ENCODE assay signal across 14 cellular contexts in the genomic region with DNA sequence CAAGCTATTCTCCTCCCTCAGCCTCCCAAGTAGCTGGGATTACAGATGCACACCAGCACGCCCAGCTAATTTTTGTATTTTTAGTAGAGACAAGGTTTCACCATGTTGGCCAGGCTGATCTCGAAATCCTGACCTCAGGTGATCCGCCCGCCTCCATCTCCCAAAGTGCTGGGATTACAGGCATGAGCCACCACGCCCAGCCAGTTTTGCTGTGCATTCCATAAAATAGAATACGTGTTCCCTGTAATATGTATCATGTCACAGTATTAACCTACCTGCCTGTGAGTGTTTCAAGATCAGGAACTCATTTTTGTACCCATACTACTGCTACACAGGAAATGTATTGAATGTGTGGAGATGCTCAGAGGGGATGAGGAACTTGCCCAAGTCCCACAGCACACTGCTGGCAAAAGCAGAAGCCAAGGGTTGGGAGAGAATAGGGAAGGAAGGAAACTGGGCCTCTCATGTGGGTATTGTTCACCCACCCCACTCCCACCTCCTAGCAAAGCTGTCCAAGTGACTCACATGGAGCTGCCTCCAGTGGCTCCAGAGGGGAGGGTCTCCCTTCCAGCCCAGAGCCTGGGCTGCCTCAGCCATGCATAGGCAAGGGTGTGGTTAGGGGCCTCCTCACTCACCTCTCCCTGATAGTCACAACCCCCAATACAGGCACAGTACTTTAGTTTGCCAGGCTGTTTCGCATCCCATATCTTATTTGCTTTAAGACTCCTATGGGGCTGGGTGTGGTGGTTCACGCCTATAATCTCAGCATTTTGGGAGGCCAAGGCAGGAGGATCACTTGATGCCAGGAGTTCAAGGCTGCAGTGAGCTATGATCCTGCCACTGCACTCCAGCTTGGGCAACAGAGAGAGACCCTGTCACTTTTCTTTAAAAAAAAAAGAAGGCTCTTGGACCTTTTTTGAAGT. TPM values are rescaled to one million over a fixed set of nuclear protein-coding genes. Genes with fewer than 3 reads are reported as not detected.
DNase-seq lines count a peak whose midpoint lies in the region; ATAC-seq, FAIRE-seq and TF ChIP-seq lines count a peak whose summit lies in the region.
"Had no signal": no experiment of that assay in that cellular context is flagged by ENCODE, and none has a peak within 500 bp of the region (broad histone marks: within the 10 kb centered on the region; RNA-seq: fewer than 3 reads in every experiment).

No MANE protein-coding gene starts in this region.

- H3K27ac ChIP-seq in HEK293 (ENCODE audit: extremely low read depth, low read depth, low read length), result no peak overlapping the region
- no peak overlapping the region for H3K27ac ChIP-seq in fibroblast of lung (ENCODE audit: insufficient read depth, low read length)
- no peak overlapping the region for H3K27ac ChIP-seq in pancreas
- H3K27ac ChIP-seq: Peyer's patch, testis had no signal

- FAIRE-seq in pancreas (lab: Jason Lieb, UNC) (no peak), RCC 7860 (lab: Jason Lieb, UNC) (no peak)
- FAIRE-seq: D721Med, GM12892 had no signal

- DNase-seq in SIG-M5 (lab: John Stamatoyannopoulos, UW) (peak; percentile 76), fibroblast of lung (ENCODE audit: low read depth in 2 of 2) (peak; percentile 59 to 74), pancreas (no peak), RCC 7860 (ENCODE audit: low spot score) (no peak), DMS 273 treated with DMSO at 0.1 percent for 48 hours (lab: John Stamatoyannopoulos, UW) (no peak)
- no peak for DNase-seq in activated CD4-positive, alpha-beta T cell treated with anti-CD3 and anti-CD28 coated beads for 1 hour
- DNase-seq: Peyer's patch; stimulated activated CD4-positive, alpha-beta T cell treated with anti-CD3 and anti-CD28 coated beads, Interleukin-4, amount 100 ng/mL, for 4 hours; testis had no signal

- H4K20me1 ChIP-seq in fibroblast of lung (ENCODE audit: control insufficient read depth, extremely low read depth, insufficient read depth, low read length), result no peaks in the 10 kb centered on the region

- H3K27me3 ChIP-seq in fibroblast of lung (ENCODE audit: control insufficient read depth, insufficient read depth, low read length) (no peaks in the 10 kb centered on the region), pancreas (no peaks in the 10 kb centered on the region)
- H3K27me3 ChIP-seq: Peyer's patch, testis had no signal

- intact Hi-C loops in pancreas (cut with DNase I), result no loop called here

- POLR2A ChIA-PET in HEK293 (lab: Yijun Ruan, JAX), result interaction anchor here (1.2 kb wide), 1 partner anchor 49 kb away, joined by 3 read pairs; no protein-coding TSS in a partner anchor

- peaks cover 63% of the 10 kb centered on the region for H3K79me2 ChIP-seq in fibroblast of lung (ENCODE audit: control insufficient read depth, insufficient read depth, low read length)

- ATAC-seq in pancreas, result peak in 3 of 4 donors; percentile 25 to 66 (median 64)
- no peak for ATAC-seq in HG03097 (IDR thresholded peaks at IDR 0.05; ENCODE audit: low FRiP score, unreplicated experiment)
- ATAC-seq: activated naive CD4-positive, alpha-beta T cell treated with anti-CD3 and anti-CD28 coated beads, Interleukin-2, amount 50 U/mL, for 72 hours had no signal

- no peak overlapping the region for H2AFZ ChIP-seq in fibroblast of lung (ENCODE audit: low read length)

- no peak overlapping the region for H3K9ac ChIP-seq in fibroblast of lung (ENCODE audit: insufficient read depth, low read length)

- TF ChIP-seq CTCF in HEK293 (tag by site-specific recombination; IDR thresholded peaks at IDR 0.05), result no peak
- TF ChIP-seq CTCF in fibroblast of lung (conservative IDR thresholded peaks at IDR 0.05 in 1 of 2, IDR thresholded peaks at IDR 0.05 in 1 of 2; ENCODE audit: low read depth in 1 of 2, low read length in 2 of 2), result no peak
- TF ChIP-seq CTCF in pancreas (IDR thresholded peaks at IDR 0.05), result no peak

- H3K4me3 ChIP-seq in HEK293 (ENCODE audit: low read depth, low read length) (no peak overlapping the region), fibroblast of lung (replicated peaks in 1 of 4; ENCODE audit: control extremely low read depth in 1 of 4, insufficient read depth in 1 of 4, low read depth in 3 of 4, low read length in 4 of 4) (no peak overlapping the region), pancreas (no peak overlapping the region)
- H3K4me3 ChIP-seq: Peyer's patch, testis had no signal

- peaks cover 18 to 72% of the 10 kb centered on the region in 2 experiments for H3K36me3 ChIP-seq in HEK293 (ENCODE audit: control insufficient read depth in 2 of 2, insufficient read depth in 1 of 2, low read length in 2 of 2)
- peaks cover 5% of the 10 kb centered on the region for H3K36me3 ChIP-seq in fibroblast of lung (ENCODE audit: control insufficient read depth, insufficient read depth, low read length)
- peaks cover 0 to 13% (median 13%) of the 10 kb centered on the region in 3 donors for H3K36me3 ChIP-seq in pancreas

- CTCF ChIA-PET in HEK293 (lab: Yijun Ruan, JAX), result no interaction called here

- H3K4me1 ChIP-seq in HEK293 (ENCODE audit: control insufficient read depth, insufficient read depth, low read length) (no peaks in the 10 kb centered on the region), fibroblast of lung (ENCODE audit: control insufficient read depth, extremely low read depth, insufficient read depth, low read length) (no peaks in the 10 kb centered on the region), pancreas (peaks cover 4 to 36% (median 4%) of the 10 kb centered on the region in 3 donors)
- H3K4me1 ChIP-seq: Peyer's patch, testis had no signal

- WGBS in pancreas, 2 donors, result 78 to 86% methylated on average over 8 of the region's 8 CpGs

- H3K9me3 ChIP-seq in HEK293 (ENCODE audit: control insufficient read depth, insufficient read depth, low read depth, low read length), result no peaks in the 10 kb centered on the region
- H3K9me3 ChIP-seq in fibroblast of lung (ENCODE audit: control insufficient read depth, insufficient read depth, low read depth, low read length), result no peaks in the 10 kb centered on the region
- no peaks in the 10 kb centered on the region for H3K9me3 ChIP-seq in pancreas
- H3K9me3 ChIP-seq: Peyer's patch, testis had no signal

- H3K4me2 ChIP-seq in fibroblast of lung (ENCODE audit: extremely low read depth, insufficient read depth, low read length), result no peak overlapping the region

TF ChIP-seq in HEK293, 187 proteins besides CTCF, POLR2A, EP300 and RAD21 (continues in another document):
- TF ChIP-seq, protein P1, sequence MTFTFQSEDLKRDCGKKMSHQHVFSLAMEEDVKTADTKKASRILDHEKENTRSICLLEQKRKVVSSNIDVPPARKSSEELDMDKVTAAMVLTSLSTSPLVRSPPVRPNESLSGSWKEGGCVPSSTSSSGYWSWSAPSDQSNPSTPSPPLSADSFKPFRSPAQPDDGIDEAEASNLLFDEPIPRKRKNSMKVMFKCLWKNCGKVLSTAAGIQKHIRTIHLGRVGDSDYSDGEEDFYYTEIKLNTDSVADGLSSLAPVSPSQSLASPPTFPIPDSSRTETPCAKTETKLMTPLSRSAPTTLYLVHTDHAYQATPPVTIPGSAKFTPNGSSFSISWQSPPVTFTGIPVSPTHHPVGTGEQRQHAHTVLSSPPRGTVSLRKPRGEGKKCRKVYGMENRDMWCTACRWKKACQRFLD (tag by site-specific recombination; IDR thresholded peaks at IDR 0.05), result no peak
- no peak for TF ChIP-seq ZNF202 (tag by site-specific recombination; IDR thresholded peaks at IDR 0.05; ENCODE audit: borderline replicate concordance)
- TF ChIP-seq ZFP69B (tag by site-specific recombination; IDR thresholded peaks at IDR 0.05), result no peak
- no peak for TF ChIP-seq WT1 (tag by site-specific recombination; IDR thresholded peaks at IDR 0.05)
- no peak for TF ChIP-seq ZNF654 (tag by site-specific recombination; IDR thresholded peaks at IDR 0.05; ENCODE audit: low read depth)
- no peak for TF ChIP-seq ZBTB21 (tag by site-specific recombination; IDR thresholded peaks at IDR 0.05)
- no peak for TF ChIP-seq ZBTB48 (tag by site-specific recombination; IDR thresholded peaks at IDR 0.05)
- TF ChIP-seq ZNF292 (tag by site-specific recombination; IDR thresholded peaks at IDR 0.05; ENCODE audit: borderline replicate concordance, low read depth), result no peak
- no peak for TF ChIP-seq ZNF274 (IDR thresholded peaks at IDR 0.05; ENCODE audit: low read length)
- no peak for TF ChIP-seq ZNF274 (tag by site-specific recombination; IDR thresholded peaks at IDR 0.05; ENCODE audit: borderline replicate concordance)
- no peak for TF ChIP-seq ZBTB7A (tag by site-specific recombination; IDR thresholded peaks at IDR 0.05; ENCODE audit: low read depth)
- TF ChIP-seq, protein P2, sequence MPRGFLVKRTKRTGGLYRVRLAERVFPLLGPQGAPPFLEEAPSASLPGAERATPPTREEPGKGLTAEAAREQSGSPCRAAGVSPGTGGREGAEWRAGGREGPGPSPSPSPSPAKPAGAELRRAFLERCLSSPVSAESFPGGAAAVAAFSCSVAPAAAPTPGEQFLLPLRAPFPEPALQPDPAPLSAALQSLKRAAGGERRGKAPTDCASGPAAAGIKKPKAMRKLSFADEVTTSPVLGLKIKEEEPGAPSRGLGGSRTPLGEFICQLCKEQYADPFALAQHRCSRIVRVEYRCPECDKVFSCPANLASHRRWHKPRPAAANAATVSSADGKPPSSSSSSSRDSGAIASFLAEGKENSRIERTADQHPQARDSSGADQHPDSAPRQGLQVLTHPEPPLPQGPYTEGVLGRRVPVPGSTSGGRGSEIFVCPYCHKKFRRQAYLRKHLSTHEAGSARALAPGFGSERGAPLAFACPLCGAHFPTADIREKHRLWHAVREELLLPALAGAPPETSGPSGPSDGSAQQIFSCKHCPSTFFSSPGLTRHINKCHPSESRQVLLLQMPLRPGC (tag by site-specific recombination; IDR thresholded peaks at IDR 0.05), result no peak
- no peak for TF ChIP-seq ZNF610 (tag by site-specific recombination; IDR thresholded peaks at IDR 0.05; ENCODE audit: borderline replicate concordance)
- TF ChIP-seq ZNF2 (tag by site-specific recombination; IDR thresholded peaks at IDR 0.05), result no peak

RNA-seq across cellular contexts. Expression of gene HM13, which starts 9.4 kb away (rescaled TPM):
- total RNA-seq in fibroblast of lung, result 41.9 and 52.5 TPM in 2 replicates
- 153 and 157 TPM in 2 replicates for polyA plus RNA-seq in fibroblast of lung
- polyA plus RNA-seq in fibroblast of lung (2012), result 181 and 201 TPM in 2 replicates
- polyA minus RNA-seq in fibroblast of lung (ENCODE audit: low replicate concordance), result 328 and 338 TPM in 2 replicates
- 100 to 1,000 TPM; 139 to 237 (median 184) TPM for total RNA-seq in pancreas
- polyA plus RNA-seq in pancreas, result 100 to 1,000 TPM; 178 to 286 TPM

RNA-seq across cellular contexts. Expression of gene REM1, which starts 48.5 kb away (rescaled TPM):
- total RNA-seq in fibroblast of lung (not detected in 2 replicates), pancreas (under 1 TPM in 5 of 6 donors, not detected in 1; 0.14 to 0.56 (median 0.26) TPM)
- polyA plus RNA-seq in fibroblast of lung (not detected in 2 replicates), pancreas (1 to 10 TPM in 1 of 2 donors, under 1 TPM in 1; 0.87 to 1.7 TPM)
- not detected in 2 replicates for polyA plus RNA-seq in fibroblast of lung (2012)
- not detected in 2 replicates for polyA minus RNA-seq in fibroblast of lung (ENCODE audit: low replicate concordance)
- total RNA-seq: activated naive CD4-positive, alpha-beta T cell treated with anti-CD3 and anti-CD28 coated beads, Interleukin-2, amount 50 U/mL, for 72 hours had no signal

RNA-seq across cellular contexts. Expression of gene DEFB124, which starts 48.7 kb away (rescaled TPM):
- not detected in 2 replicates for total RNA-seq in fibroblast of lung
- not detected in 2 replicates for polyA plus RNA-seq in fibroblast of lung
- not detected in 2 replicates for polyA plus RNA-seq in fibroblast of lung (2012)
- not detected in 2 replicates for polyA minus RNA-seq in fibroblast of lung (ENCODE audit: low replicate concordance)
- total RNA-seq in pancreas, result under 1 TPM in 1 of 6 donors, not detected in 5; 0.32 TPM
- not detected for polyA plus RNA-seq in pancreas
- total RNA-seq: activated naive CD4-positive, alpha-beta T cell treated with anti-CD3 and anti-CD28 coated beads, Interleukin-2, amount 50 U/mL, for 72 hours; Peyer's patch; testis had no signal

Comparison
In these comparisons a context has a peak if more than half of its experiments do, and no peak if none do; other contexts are left out.
1. DNase-seq: peak in SIG-M5 (single experiment) and fibroblast of lung (2 of 2); none in pancreas (0 of 6), RCC 7860 (single experiment), DMS 273 treated with DMSO at 0.1 percent for 48 hours (single experiment) and activated CD4-positive, alpha-beta T cell treated with anti-CD3 and anti-CD28 coated beads for 1 hour (single experiment).